Comparison of ENCODE assay signal across 19 cellular contexts in genomic region chr12:80241576-80242273, GRCh38.
DNase-seq lines count a peak whose midpoint lies in the region; ATAC-seq and TF ChIP-seq lines count a peak whose summit lies in the region.
"Had no signal": no experiment of that assay in that cellular context is flagged by ENCODE, and none has a peak within 500 bp of the region (broad histone marks: within the 10 kb centered on the region; RNA-seq: fewer than 3 reads in every experiment).

No MANE protein-coding gene starts in this region.

- H3K9ac ChIP-seq in SK-N-SH: no peak overlapping the region

- H3K4me2 ChIP-seq in SK-N-SH: peak overlapping the region; percentile 46; the same call in 1 of the 2 replicates

- no peak for ATAC-seq in SK-N-SH treated with all-trans-retinoic acid at 6 μM for 48 hours
- ATAC-seq: heart left ventricle; left cardiac atrium; natural killer cell; right cardiac atrium; stimulated activated memory B cell treated with anti-CD40 and anti-IgM and Interleukin-4, amounts not matched to agents 10 μg/mL and 1 μg/mL and 100 μg/mL, for 72 hours had no signal

- peak overlapping the region; percentile 64; the same call in 1 of the 2 replicates for H2AFZ ChIP-seq in SK-N-SH (ENCODE audit: low read depth)

- peaks cover 4% of the 10 kb centered on the region for H3F3A ChIP-seq in SK-N-SH (replicated peaks; ENCODE audit: insufficient read depth)

- DNase-seq in SK-N-SH: no peak
- DNase-seq in astrocyte of the hippocampus (ENCODE audit: low read depth, low spot score): peak; percentile 66
- DNase-seq in iris pigment epithelial cell (ENCODE audit: low read depth): peak; percentile 40
- no peak for DNase-seq in middle frontal gyrus (ENCODE audit: extremely low spot score, low spot score)
- DNase-seq in mucosa of gallbladder (ENCODE audit: low spot score): no peak
- no peak for DNase-seq in dorsolateral prefrontal cortex
- DNase-seq in stimulated activated CD4-positive, alpha-beta T cell treated with anti-CD3 and anti-CD28 coated beads, Interleukin-2, amount 100 ng/mL, for 24 hours: no peak
- DNase-seq: activated CD4-positive, alpha-beta T cell treated with anti-CD3 and anti-CD28 coated beads, Interleukin-2, amount 50 U/mL, for 48 hours; aorta; COR-L47; heart left ventricle; left cardiac atrium; natural killer cell; NCI-H187 treated with DMSO at 0.1 percent for 48 hours; right cardiac atrium; stimulated activated CD4-positive, alpha-beta T cell treated with anti-CD3 and anti-CD28 coated beads, Interleukin-4, amount 100 ng/mL, for 4 hours had no signal

- H3K79me2 ChIP-seq in SK-N-SH (ENCODE audit: insufficient read depth): no peaks in the 10 kb centered on the region

- no peak for TF ChIP-seq EP300 in SK-N-SH (IDR thresholded peaks at IDR 0.05; ENCODE audit: borderline replicate concordance in 1 of 2, low read depth in 1 of 2, low read length in 1 of 2)

- POLR2A ChIA-PET in SK-N-SH (lab: Yijun Ruan, JAX): no interaction called here

- intact Hi-C loops in dorsolateral prefrontal cortex (cut with DNase I): no loop called here

- CTCF ChIA-PET in SK-N-SH (lab: Yijun Ruan, JAX): no interaction called here

- no peaks in the 10 kb centered on the region for H3K9me3 ChIP-seq in SK-N-SH
- H3K9me3 ChIP-seq: heart left ventricle had no signal

- H3K4me1 ChIP-seq in SK-N-SH (ENCODE audit: control insufficient read depth in 1 of 2, insufficient read depth in 2 of 2, low read depth in 1 of 2, low read length in 1 of 2): peaks cover 0 to 14% of the 10 kb centered on the region in 2 experiments; a peak in 2 of 4 replicates

- TF ChIP-seq RAD21 in SK-N-SH (IDR thresholded peaks at IDR 0.05; ENCODE audit: low read length): no peak

- H3K4me3 ChIP-seq in SK-N-SH (ENCODE audit: low read depth in 2 of 2, low read length in 1 of 2): no peak overlapping the region
- H3K4me3 ChIP-seq in dorsolateral prefrontal cortex: no peak overlapping the region
- H3K4me3 ChIP-seq: heart left ventricle had no signal

- H3K27me3 ChIP-seq in SK-N-SH (ENCODE audit: insufficient read depth) (no peaks in the 10 kb centered on the region), dorsolateral prefrontal cortex (no peaks in the 10 kb centered on the region)
- H3K27me3 ChIP-seq: heart left ventricle had no signal

- H3K27ac ChIP-seq in SK-N-SH (ENCODE audit: low read depth in 2 of 2, low read length in 1 of 2) (peak overlapping the region; percentile 39 to 63; a peak in 3 of 4 replicates), dorsolateral prefrontal cortex (no peak overlapping the region)
- H3K27ac ChIP-seq: 22Rv1, heart left ventricle had no signal

- no peaks in the 10 kb centered on the region for H3K9me2 ChIP-seq in SK-N-SH

- no peaks in the 10 kb centered on the region for H3K36me3 ChIP-seq in SK-N-SH (replicated peaks in 1 of 2; ENCODE audit: control insufficient read depth in 1 of 2, insufficient read depth in 2 of 2, low read length in 1 of 2)
- H3K36me3 ChIP-seq: heart left ventricle had no signal

- 16% methylated on average over 5 of the region's 5 CpGs for WGBS in SK-N-SH (ENCODE audit: low lambda C conversion rate)

- TF ChIP-seq CTCF in SK-N-SH (IDR thresholded peaks at IDR 0.05) (no peak), dorsolateral prefrontal cortex (IDR thresholded peaks at IDR 0.05 in 54 of 56, conservative IDR thresholded peaks at IDR 0.05 in 2 of 56; ENCODE audit: low read depth in 1 of 56, partially characterized antibody in 56 of 56) (no peak)

- no peaks in the 10 kb centered on the region for H4K20me1 ChIP-seq in SK-N-SH (ENCODE audit: insufficient read depth)

TF ChIP-seq in SK-N-SH, 30 proteins besides CTCF, POLR2A, EP300 and RAD21:
- TF ChIP-seq SMC3 (IDR thresholded peaks at IDR 0.05; ENCODE audit: low read depth, low read length) (no peak), CHD2 (IDR thresholded peaks at IDR 0.05; ENCODE audit: low read length, partially characterized antibody) (no peak), TCF12 (IDR thresholded peaks at IDR 0.05) (no peak), TAF1 (IDR thresholded peaks at IDR 0.05; ENCODE audit: borderline replicate concordance, low read depth, low read length) (no peak), FOXJ3 (CRISPR knock-in tag; IDR thresholded peaks at IDR 0.05) (no peak), USF1 (IDR thresholded peaks at IDR 0.05; ENCODE audit: borderline replicate concordance, low read depth) (no peak), PBX3 (IDR thresholded peaks at IDR 0.05) (no peak), TEAD4 (IDR thresholded peaks at IDR 0.05; ENCODE audit: borderline replicate concordance, insufficient read depth) (no peak), ZBTB33 (IDR thresholded peaks at IDR 0.05; ENCODE audit: borderline replicate concordance, low read depth) (no peak), JUND (IDR thresholded peaks at IDR 0.05) (no peak)

TF ChIP-seq in SK-N-SH treated with all-trans-retinoic acid at 6 μM for 48 hours, 23 proteins besides CTCF, POLR2A, EP300 and RAD21:
- no peak for TF ChIP-seq GLIS3 (CRISPR knock-in tag; IDR thresholded peaks at IDR 0.05)
- TF ChIP-seq ZFP30 (CRISPR knock-in tag; IDR thresholded peaks at IDR 0.05): no peak
- TF ChIP-seq TCF4 (CRISPR knock-in tag; IDR thresholded peaks at IDR 0.05; ENCODE audit: borderline replicate concordance): no peak
- no peak for TF ChIP-seq TOX (CRISPR knock-in tag; IDR thresholded peaks at IDR 0.05; ENCODE audit: borderline replicate concordance)
- TF ChIP-seq ARNTL (CRISPR knock-in tag; IDR thresholded peaks at IDR 0.05; ENCODE audit: borderline replicate concordance, low read depth): no peak
- no peak for TF ChIP-seq OSR1 (CRISPR knock-in tag; IDR thresholded peaks at IDR 0.05)
- no peak for TF ChIP-seq ESRRG (CRISPR knock-in tag; IDR thresholded peaks at IDR 0.05)
TF ChIP-seq in SK-N-SH treated with all-trans-retinoic acid at 6 μM for 48 hours: peak in this region for 0.

Comparison
In these comparisons a context has a peak if more than half of its experiments do, and no peak if none do; other contexts are left out.
1. DNase-seq: peak in astrocyte of the hippocampus (single experiment) and iris pigment epithelial cell (single experiment); none in SK-N-SH (single experiment), middle frontal gyrus (single experiment), mucosa of gallbladder (single experiment), dorsolateral prefrontal cortex (0 of 10) and stimulated activated CD4-positive, alpha-beta T cell treated with anti-CD3 and anti-CD28 coated beads, Interleukin-2, amount 100 ng/mL, for 24 hours (0 of 2).
2. H3K27ac ChIP-seq: peak in SK-N-SH (2 of 2); none in dorsolateral prefrontal cortex (0 of 59).